Comparison of ENCODE assay signal across 22 cellular contexts in the genomic region with DNA sequence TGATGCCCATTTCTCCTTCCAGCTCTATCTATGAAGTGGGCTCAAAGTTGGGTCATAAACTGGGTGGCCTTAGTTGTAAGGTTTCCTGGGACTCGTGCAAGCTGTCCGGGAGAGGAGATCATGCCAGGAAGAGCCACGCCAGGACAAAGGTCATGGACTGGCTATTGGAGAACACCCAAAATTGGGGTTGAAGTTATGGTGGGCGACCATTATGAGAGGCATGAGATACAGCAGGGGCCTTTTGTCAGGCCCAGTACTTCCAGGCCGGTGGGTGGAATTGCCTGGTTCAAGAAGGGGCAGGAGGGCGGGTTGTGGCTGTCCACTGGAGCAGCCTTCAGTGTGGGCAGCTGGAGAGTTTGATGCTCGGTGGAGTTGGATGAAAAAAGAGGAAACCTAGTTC.
DNase-seq lines count a peak whose midpoint lies in the region; ATAC-seq, FAIRE-seq and TF ChIP-seq lines count a peak whose summit lies in the region.
"Had no signal": no experiment of that assay in that cellular context is flagged by ENCODE, and none has a peak within 500 bp of the region (broad histone marks: within the 10 kb centered on the region; RNA-seq: fewer than 3 reads in every experiment).

No MANE protein-coding gene starts in this region.

- H3K36me3 ChIP-seq in astrocyte (ENCODE audit: insufficient read depth, low read length) (no peaks in the 10 kb centered on the region), upper lobe of left lung (no peaks in the 10 kb centered on the region)
- H3K36me3 ChIP-seq: BLaER1 treated with 17β-estradiol and CSF1 and Interleukin-3, amounts not matched to agents 10 nM and 100 nM had no signal

- TF ChIP-seq RAD21 in A549 (conservative IDR thresholded peaks at IDR 0.05 in 1 of 2, IDR thresholded peaks at IDR 0.05 in 1 of 2), result no peak

- no peak overlapping the region for H2AFZ ChIP-seq in astrocyte (ENCODE audit: low read depth, low read length)
- H2AFZ ChIP-seq: GM23338 had no signal

- CTCF ChIA-PET in A549 (lab: Yijun Ruan, JAX), result interaction anchor here (0.6 to 11.6 kb wide), 5 partner anchors 16 to 355 kb away, joined by 3 to 70 read pairs (median 3); no protein-coding TSS in a partner anchor

- no peaks in the 10 kb centered on the region for H3K36me3 Mint-ChIP-seq in astrocyte (ENCODE audit: low read depth, unreplicated experiment)
- H3K36me3 Mint-ChIP-seq in nephron (ENCODE audit: low read depth), result no peaks in the 10 kb centered on the region
- H3K36me3 Mint-ChIP-seq: CD4-positive, CD25-positive, alpha-beta regulatory T cell; CD8-positive, alpha-beta memory T cell had no signal

- FAIRE-seq in A549 (lab: Jason Lieb, UNC) (no peak), astrocyte (lab: Jason Lieb, UNC) (no peak)
- FAIRE-seq: GM12878, GM19239, H54 had no signal

- H3K4me3 Mint-ChIP-seq in astrocyte (ENCODE audit: unreplicated experiment), result peak overlapping the region; percentile 42
- H3K4me3 Mint-ChIP-seq in nephron, result no peak overlapping the region
- no peak overlapping the region for H3K4me3 Mint-ChIP-seq in stimulated activated naive CD8-positive, alpha-beta T cell treated with anti-CD3 and anti-CD28 coated beads, Interleukin-15, amount 100 ng/mL, for 72 hours
- H3K4me3 Mint-ChIP-seq: B cell; CD4-positive, CD25-positive, alpha-beta regulatory T cell; CD8-positive, alpha-beta memory T cell; GM23338 had no signal

- H3K9ac ChIP-seq in astrocyte (ENCODE audit: low read length), result no peak overlapping the region
- H3K9ac ChIP-seq: BLaER1 treated with 17β-estradiol and CSF1 and Interleukin-3, amounts not matched to agents 10 nM and 100 nM had no signal

- no peaks in the 10 kb centered on the region for H4K20me1 ChIP-seq in astrocyte (ENCODE audit: insufficient read depth, low read length)
- H4K20me1 ChIP-seq: BLaER1 treated with 17β-estradiol and CSF1 and Interleukin-3, amounts not matched to agents 10 nM and 100 nM had no signal

- H3K9me3 Mint-ChIP-seq in astrocyte (ENCODE audit: unreplicated experiment) (no peaks in the 10 kb centered on the region), nephron (peaks cover 2% of the 10 kb centered on the region)
- no peaks in the 10 kb centered on the region for H3K9me3 Mint-ChIP-seq in stimulated activated naive CD8-positive, alpha-beta T cell treated with anti-CD3 and anti-CD28 coated beads, Interleukin-15, amount 100 ng/mL, for 72 hours
- H3K9me3 Mint-ChIP-seq: CD4-positive, CD25-positive, alpha-beta regulatory T cell; GM23338 had no signal

- H3K27me3 Mint-ChIP-seq in astrocyte (ENCODE audit: low read depth, unreplicated experiment), result peaks cover 10% of the 10 kb centered on the region
- peaks cover 11% of the 10 kb centered on the region for H3K27me3 Mint-ChIP-seq in nephron (ENCODE audit: low read depth)
- peaks cover 19% of the 10 kb centered on the region for H3K27me3 Mint-ChIP-seq in stimulated activated naive CD8-positive, alpha-beta T cell treated with anti-CD3 and anti-CD28 coated beads, Interleukin-15, amount 100 ng/mL, for 72 hours
- H3K27me3 Mint-ChIP-seq: B cell had no signal

- no peak overlapping the region for H3K4me2 ChIP-seq in A549
- H3K4me2 ChIP-seq in astrocyte (ENCODE audit: low read length), result no peak overlapping the region
- H3K4me2 ChIP-seq: BLaER1 treated with 17β-estradiol and CSF1 and Interleukin-3, amounts not matched to agents 10 nM and 100 nM; GM23338 had no signal

- H3K4me1 Mint-ChIP-seq in astrocyte (ENCODE audit: low read depth, unreplicated experiment) (peaks cover 11% of the 10 kb centered on the region), nephron (peaks cover 68% of the 10 kb centered on the region)
- H3K4me1 Mint-ChIP-seq in stimulated activated naive CD8-positive, alpha-beta T cell treated with anti-CD3 and anti-CD28 coated beads, Interleukin-15, amount 100 ng/mL, for 72 hours, result peaks cover 6% of the 10 kb centered on the region
- H3K4me1 Mint-ChIP-seq: B cell; CD4-positive, CD25-positive, alpha-beta regulatory T cell; CD8-positive, alpha-beta memory T cell had no signal

- no peak for TF ChIP-seq EP300 in A549 (IDR thresholded peaks at IDR 0.05)
- no peak for TF ChIP-seq EP300 in upper lobe of left lung (IDR thresholded peaks at IDR 0.05)

- TF ChIP-seq POLR2A in A549 (IDR thresholded peaks at IDR 0.05; ENCODE audit: low read length), result no peak
- no peak for TF ChIP-seq POLR2A in upper lobe of left lung (IDR thresholded peaks at IDR 0.05)

- H3K27ac ChIP-seq in A549, result peak overlapping the region; percentile 8 to 77; a peak in 4 of 6 replicates
- H3K27ac ChIP-seq in astrocyte (ENCODE audit: low read depth, low read length), result no peak overlapping the region
- peak overlapping the region in 3 of 4 donors; percentile 42 to 55 (median 46) for H3K27ac ChIP-seq in upper lobe of left lung
- H3K27ac ChIP-seq: BLaER1 treated with 17β-estradiol and CSF1 and Interleukin-3, amounts not matched to agents 10 nM and 100 nM had no signal

- H3K4me3 ChIP-seq in A549 (no peak overlapping the region), astrocyte (ENCODE audit: insufficient read depth, low read depth, low read length) (no peak overlapping the region), upper lobe of left lung (no peak overlapping the region)
- H3K4me3 ChIP-seq: BLaER1 treated with 17β-estradiol and CSF1 and Interleukin-3, amounts not matched to agents 10 nM and 100 nM; GM12878; GM23338 had no signal

- no peaks in the 10 kb centered on the region for H3K79me2 ChIP-seq in astrocyte (ENCODE audit: insufficient read depth, low read length)

- 0 out of 3 replicates have a peak, but pooled peaks cover 3% of the 10 kb centered on the region for H3K9me3 ChIP-seq in A549
- peaks cover 4% of the 10 kb centered on the region for H3K9me3 ChIP-seq in astrocyte (ENCODE audit: insufficient read depth, low read depth, low read length)
- H3K9me3 ChIP-seq in upper lobe of left lung, result no peaks in the 10 kb centered on the region

- H3K4me1 ChIP-seq in A549 (peaks cover 36% of the 10 kb centered on the region), astrocyte (ENCODE audit: insufficient read depth, low read length) (no peaks in the 10 kb centered on the region), upper lobe of left lung (peaks cover 8 to 20% (median 17%) of the 10 kb centered on the region in 4 donors)
- H3K4me1 ChIP-seq: BLaER1 treated with 17β-estradiol and CSF1 and Interleukin-3, amounts not matched to agents 10 nM and 100 nM had no signal

- H3K27me3 ChIP-seq in astrocyte (ENCODE audit: insufficient read depth, low read length) (peaks cover 2% of the 10 kb centered on the region), upper lobe of left lung (no peaks in the 10 kb centered on the region)
- H3K27me3 ChIP-seq: BLaER1 treated with 17β-estradiol and CSF1 and Interleukin-3, amounts not matched to agents 10 nM and 100 nM had no signal

- ATAC-seq in A549 (no peak), upper lobe of left lung (ENCODE audit: low FRiP score in 2 of 2) (no peak), GM19397 (IDR thresholded peaks at IDR 0.05; ENCODE audit: unreplicated experiment) (no peak)
- ATAC-seq in stimulated activated naive CD8-positive, alpha-beta T cell treated with anti-CD3 and anti-CD28 coated beads, Interleukin-15, amount 100 ng/mL, for 72 hours, result no peak
- ATAC-seq: GM12878, GM23338 had no signal

- TF ChIP-seq CTCF in A549 (IDR thresholded peaks at IDR 0.05) (no peak), astrocyte (IDR thresholded peaks at IDR 0.05; ENCODE audit: insufficient read depth, low read depth, low read length) (no peak), nephron (IDR thresholded peaks at IDR 0.05; ENCODE audit: unreplicated experiment in 3 of 3) (no peak), upper lobe of left lung (IDR thresholded peaks at IDR 0.05) (no peak)

- no peak for DNase-seq in A549 (ENCODE audit: low read depth in 1 of 2, low spot score in 1 of 2)
- DNase-seq in astrocyte (ENCODE audit: low read depth), result no peak
- no peak for DNase-seq in upper lobe of left lung
- DNase-seq in SHP77 treated with DMSO at 0.1 percent for 48 hours (lab: John Stamatoyannopoulos, UW), result no peak
- no peak for DNase-seq in stimulated activated naive CD8-positive, alpha-beta T cell treated with anti-CD3 and anti-CD28 coated beads, Interleukin-15, amount 100 ng/mL, for 72 hours
- DNase-seq: 8988T; CD4-positive, CD25-positive, alpha-beta regulatory T cell; CD8-positive, alpha-beta memory T cell; COR-L47; DMS 273 treated with DMSO at 0.1 percent for 48 hours; DMS53; DND-41; EL; HCEC 1CT had no signal

- H3K27ac Mint-ChIP-seq in astrocyte (ENCODE audit: unreplicated experiment) (no peak overlapping the region), nephron (peak overlapping the region; percentile 59 to 78 (median 72))
- H3K27ac Mint-ChIP-seq in stimulated activated naive CD8-positive, alpha-beta T cell treated with anti-CD3 and anti-CD28 coated beads, Interleukin-15, amount 100 ng/mL, for 72 hours, result peak overlapping the region in 1 of 2 donors; percentile 82
- H3K27ac Mint-ChIP-seq: B cell; CD4-positive, CD25-positive, alpha-beta regulatory T cell; CD8-positive, alpha-beta memory T cell; GM23338 had no signal

- WGBS in A549 (ENCODE audit: missing lambda C conversion rate), result 88% methylated on average over 7 of the region's 7 CpGs
- WGBS in upper lobe of left lung, 2 donors, result 83 to 84% methylated on average over 7 of the region's 7 CpGs

- POLR2A ChIA-PET in A549 (lab: Yijun Ruan, JAX), result no interaction called here

TF ChIP-seq in A549, 52 proteins besides CTCF, POLR2A, EP300 and RAD21 (continues in another document):
- TF ChIP-seq, protein P1, sequence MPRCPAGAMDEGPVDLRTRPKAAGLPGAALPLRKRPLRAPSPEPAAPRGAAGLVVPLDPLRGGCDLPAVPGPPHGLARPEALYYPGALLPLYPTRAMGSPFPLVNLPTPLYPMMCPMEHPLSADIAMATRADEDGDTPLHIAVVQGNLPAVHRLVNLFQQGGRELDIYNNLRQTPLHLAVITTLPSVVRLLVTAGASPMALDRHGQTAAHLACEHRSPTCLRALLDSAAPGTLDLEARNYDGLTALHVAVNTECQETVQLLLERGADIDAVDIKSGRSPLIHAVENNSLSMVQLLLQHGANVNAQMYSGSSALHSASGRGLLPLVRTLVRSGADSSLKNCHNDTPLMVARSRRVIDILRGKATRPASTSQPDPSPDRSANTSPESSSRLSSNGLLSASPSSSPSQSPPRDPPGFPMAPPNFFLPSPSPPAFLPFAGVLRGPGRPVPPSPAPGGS (IDR thresholded peaks at IDR 0.05), result no peak
- TF ChIP-seq KDM5A (IDR thresholded peaks at IDR 0.05) (no peak), EHF (CRISPR knock-in tag; IDR thresholded peaks at IDR 0.05) (no peak), SMC3 (IDR thresholded peaks at IDR 0.05) (no peak), JUN (IDR thresholded peaks at IDR 0.05) (no peak), MYC (IDR thresholded peaks at IDR 0.05; ENCODE audit: borderline replicate concordance, low read length) (no peak), JUNB (IDR thresholded peaks at IDR 0.05) (no peak), RFX5 (IDR thresholded peaks at IDR 0.05) (no peak), HOXB5 (CRISPR knock-in tag; IDR thresholded peaks at IDR 0.05) (no peak), CBX2 (IDR thresholded peaks at IDR 0.05; ENCODE audit: borderline replicate concordance, low read depth) (no peak), RCOR1 (IDR thresholded peaks at IDR 0.05; ENCODE audit: low read depth, low read length) (no peak), HDAC2 (IDR thresholded peaks at IDR 0.05) (no peak), EHMT2 (IDR thresholded peaks at IDR 0.05; ENCODE audit: low read depth) (no peak)
